2 cellular contexts compared by ENCODE assay signal in genomic region chr11:86016451-86016850, GRCh38.
TF ChIP-seq lines count a peak whose summit lies in the region.

No MANE protein-coding gene starts in this region.

TF ChIP-seq in GM23338, 12 proteins besides CTCF, POLR2A, EP300 and RAD21:
- no peak for TF ChIP-seq POLR2AphosphoS5 (IDR thresholded peaks at IDR 0.05; ENCODE audit: low read depth)
- no peak for TF ChIP-seq ZNF114 (CRISPR knock-in tag; IDR thresholded peaks at IDR 0.05)
- TF ChIP-seq EZH2 (IDR thresholded peaks at IDR 0.05; ENCODE audit: low read depth, unreplicated experiment): no peak
- no peak for TF ChIP-seq JUNB (IDR thresholded peaks at IDR 0.05; ENCODE audit: unreplicated experiment)
- TF ChIP-seq CREB1 (CRISPR knock-in tag; IDR thresholded peaks at IDR 0.05; ENCODE audit: low read depth): no peak
- TF ChIP-seq, protein P1, sequence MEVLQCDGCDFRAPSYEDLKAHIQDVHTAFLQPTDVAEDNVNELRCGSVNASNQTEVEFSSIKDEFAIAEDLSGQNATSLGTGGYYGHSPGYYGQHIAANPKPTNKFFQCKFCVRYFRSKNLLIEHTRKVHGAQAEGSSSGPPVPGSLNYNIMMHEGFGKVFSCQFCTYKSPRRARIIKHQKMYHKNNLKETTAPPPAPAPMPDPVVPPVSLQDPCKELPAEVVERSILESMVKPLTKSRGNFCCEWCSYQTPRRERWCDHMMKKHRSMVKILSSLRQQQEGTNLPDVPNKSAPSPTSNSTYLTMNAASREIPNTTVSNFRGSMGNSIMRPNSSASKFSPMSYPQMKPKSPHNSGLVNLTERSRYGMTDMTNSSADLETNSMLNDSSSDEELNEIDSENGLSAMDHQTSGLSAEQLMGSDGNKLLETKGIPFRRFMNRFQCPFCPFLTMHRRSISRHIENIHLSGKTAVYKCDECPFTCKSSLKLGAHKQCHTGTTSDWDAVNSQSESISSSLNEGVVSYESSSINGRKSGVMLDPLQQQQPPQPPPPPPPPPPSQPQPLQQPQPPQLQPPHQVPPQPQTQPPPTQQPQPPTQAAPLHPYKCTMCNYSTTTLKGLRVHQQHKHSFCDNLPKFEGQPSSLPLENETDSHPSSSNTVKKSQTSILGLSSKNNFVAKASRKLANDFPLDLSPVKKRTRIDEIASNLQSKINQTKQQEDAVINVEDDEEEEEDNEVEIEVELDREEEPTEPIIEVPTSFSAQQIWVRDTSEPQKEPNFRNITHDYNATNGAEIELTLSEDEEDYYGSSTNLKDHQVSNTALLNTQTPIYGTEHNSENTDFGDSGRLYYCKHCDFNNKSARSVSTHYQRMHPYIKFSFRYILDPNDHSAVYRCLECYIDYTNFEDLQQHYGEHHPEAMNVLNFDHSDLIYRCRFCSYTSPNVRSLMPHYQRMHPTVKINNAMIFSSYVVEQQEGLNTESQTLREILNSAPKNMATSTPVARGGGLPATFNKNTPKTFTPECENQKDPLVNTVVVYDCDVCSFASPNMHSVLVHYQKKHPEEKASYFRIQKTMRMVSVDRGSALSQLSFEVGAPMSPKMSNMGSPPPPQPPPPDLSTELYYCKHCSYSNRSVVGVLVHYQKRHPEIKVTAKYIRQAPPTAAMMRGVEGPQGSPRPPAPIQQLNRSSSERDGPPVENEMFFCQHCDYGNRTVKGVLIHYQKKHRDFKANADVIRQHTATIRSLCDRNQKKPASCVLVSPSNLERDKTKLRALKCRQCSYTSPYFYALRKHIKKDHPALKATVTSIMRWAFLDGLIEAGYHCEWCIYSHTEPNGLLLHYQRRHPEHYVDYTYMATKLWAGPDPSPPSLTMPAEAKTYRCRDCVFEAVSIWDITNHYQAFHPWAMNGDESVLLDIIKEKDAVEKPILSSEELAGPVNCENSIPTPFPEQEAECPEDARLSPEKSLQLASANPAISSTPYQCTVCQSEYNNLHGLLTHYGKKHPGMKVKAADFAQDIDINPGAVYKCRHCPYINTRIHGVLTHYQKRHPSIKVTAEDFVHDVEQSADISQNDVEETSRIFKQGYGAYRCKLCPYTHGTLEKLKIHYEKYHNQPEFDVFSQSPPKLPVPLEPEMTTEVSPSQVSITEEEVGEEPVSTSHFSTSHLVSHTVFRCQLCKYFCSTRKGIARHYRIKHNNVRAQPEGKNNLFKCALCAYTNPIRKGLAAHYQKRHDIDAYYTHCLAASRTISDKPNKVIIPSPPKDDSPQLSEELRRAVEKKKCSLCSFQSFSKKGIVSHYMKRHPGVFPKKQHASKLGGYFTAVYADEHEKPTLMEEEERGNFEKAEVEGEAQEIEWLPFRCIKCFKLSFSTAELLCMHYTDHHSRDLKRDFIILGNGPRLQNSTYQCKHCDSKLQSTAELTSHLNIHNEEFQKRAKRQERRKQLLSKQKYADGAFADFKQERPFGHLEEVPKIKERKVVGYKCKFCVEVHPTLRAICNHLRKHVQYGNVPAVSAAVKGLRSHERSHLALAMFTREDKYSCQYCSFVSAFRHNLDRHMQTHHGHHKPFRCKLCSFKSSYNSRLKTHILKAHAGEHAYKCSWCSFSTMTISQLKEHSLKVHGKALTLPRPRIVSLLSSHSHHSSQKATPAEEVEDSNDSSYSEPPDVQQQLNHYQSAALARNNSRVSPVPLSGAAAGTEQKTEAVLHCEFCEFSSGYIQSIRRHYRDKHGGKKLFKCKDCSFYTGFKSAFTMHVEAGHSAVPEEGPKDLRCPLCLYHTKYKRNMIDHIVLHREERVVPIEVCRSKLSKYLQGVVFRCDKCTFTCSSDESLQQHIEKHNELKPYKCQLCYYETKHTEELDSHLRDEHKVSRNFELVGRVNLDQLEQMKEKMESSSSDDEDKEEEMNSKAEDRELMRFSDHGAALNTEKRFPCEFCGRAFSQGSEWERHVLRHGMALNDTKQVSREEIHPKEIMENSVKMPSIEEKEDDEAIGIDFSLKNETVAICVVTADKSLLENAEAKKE (CRISPR knock-in tag; IDR thresholded peaks at IDR 0.05): no peak
- TF ChIP-seq ZNF331 (CRISPR knock-in tag; IDR thresholded peaks at IDR 0.05; ENCODE audit: low read depth): no peak
- no peak for TF ChIP-seq ETS1 (IDR thresholded peaks at IDR 0.05)
- no peak for TF ChIP-seq NANOG (IDR thresholded peaks at IDR 0.05; ENCODE audit: borderline replicate concordance)
- TF ChIP-seq, protein P2, sequence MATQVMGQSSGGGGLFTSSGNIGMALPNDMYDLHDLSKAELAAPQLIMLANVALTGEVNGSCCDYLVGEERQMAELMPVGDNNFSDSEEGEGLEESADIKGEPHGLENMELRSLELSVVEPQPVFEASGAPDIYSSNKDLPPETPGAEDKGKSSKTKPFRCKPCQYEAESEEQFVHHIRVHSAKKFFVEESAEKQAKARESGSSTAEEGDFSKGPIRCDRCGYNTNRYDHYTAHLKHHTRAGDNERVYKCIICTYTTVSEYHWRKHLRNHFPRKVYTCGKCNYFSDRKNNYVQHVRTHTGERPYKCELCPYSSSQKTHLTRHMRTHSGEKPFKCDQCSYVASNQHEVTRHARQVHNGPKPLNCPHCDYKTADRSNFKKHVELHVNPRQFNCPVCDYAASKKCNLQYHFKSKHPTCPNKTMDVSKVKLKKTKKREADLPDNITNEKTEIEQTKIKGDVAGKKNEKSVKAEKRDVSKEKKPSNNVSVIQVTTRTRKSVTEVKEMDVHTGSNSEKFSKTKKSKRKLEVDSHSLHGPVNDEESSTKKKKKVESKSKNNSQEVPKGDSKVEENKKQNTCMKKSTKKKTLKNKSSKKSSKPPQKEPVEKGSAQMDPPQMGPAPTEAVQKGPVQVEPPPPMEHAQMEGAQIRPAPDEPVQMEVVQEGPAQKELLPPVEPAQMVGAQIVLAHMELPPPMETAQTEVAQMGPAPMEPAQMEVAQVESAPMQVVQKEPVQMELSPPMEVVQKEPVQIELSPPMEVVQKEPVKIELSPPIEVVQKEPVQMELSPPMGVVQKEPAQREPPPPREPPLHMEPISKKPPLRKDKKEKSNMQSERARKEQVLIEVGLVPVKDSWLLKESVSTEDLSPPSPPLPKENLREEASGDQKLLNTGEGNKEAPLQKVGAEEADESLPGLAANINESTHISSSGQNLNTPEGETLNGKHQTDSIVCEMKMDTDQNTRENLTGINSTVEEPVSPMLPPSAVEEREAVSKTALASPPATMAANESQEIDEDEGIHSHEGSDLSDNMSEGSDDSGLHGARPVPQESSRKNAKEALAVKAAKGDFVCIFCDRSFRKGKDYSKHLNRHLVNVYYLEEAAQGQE (IDR thresholded peaks at IDR 0.05; ENCODE audit: unreplicated experiment): no peak
- TF ChIP-seq STAT1 (IDR thresholded peaks at IDR 0.05; ENCODE audit: unreplicated experiment): no peak
- TF ChIP-seq EZH2phosphoT487 (IDR thresholded peaks at IDR 0.05; ENCODE audit: unreplicated experiment): no peak

TF ChIP-seq in GM12878, 131 proteins besides CTCF, POLR2A, EP300 and RAD21:
- TF ChIP-seq NR2C2 (IDR thresholded peaks at IDR 0.05; ENCODE audit: borderline replicate concordance, control insufficient read depth, insufficient read length, low read depth): no peak
- no peak for TF ChIP-seq JUNB (IDR thresholded peaks at IDR 0.05)
- TF ChIP-seq RUNX3 (IDR thresholded peaks at IDR 0.05; ENCODE audit: low read length): no peak
- TF ChIP-seq TAF1 (IDR thresholded peaks at IDR 0.05; ENCODE audit: borderline replicate concordance, low read depth, low read length): no peak
- TF ChIP-seq EGR1 (IDR thresholded peaks at IDR 0.05; ENCODE audit: borderline replicate concordance in 1 of 2, low read depth in 2 of 2, low read length in 2 of 2): no peak
- TF ChIP-seq NFIC (IDR thresholded peaks at IDR 0.05; ENCODE audit: low read depth, low read length): no peak
- TF ChIP-seq RCOR1 (conservative IDR thresholded peaks at IDR 0.05; ENCODE audit: low read depth, low read length): no peak
- TF ChIP-seq TCF3 (IDR thresholded peaks at IDR 0.05; ENCODE audit: borderline replicate concordance, insufficient read depth, low read depth, low read length): no peak
- no peak for TF ChIP-seq NFXL1 (IDR thresholded peaks at IDR 0.05; ENCODE audit: borderline replicate concordance)
- no peak for TF ChIP-seq ZNF622 (IDR thresholded peaks at IDR 0.05)
- no peak for TF ChIP-seq CBFB (IDR thresholded peaks at IDR 0.05; ENCODE audit: low read depth)
- TF ChIP-seq HDAC2 (IDR thresholded peaks at IDR 0.05): no peak
- TF ChIP-seq, protein P3, sequence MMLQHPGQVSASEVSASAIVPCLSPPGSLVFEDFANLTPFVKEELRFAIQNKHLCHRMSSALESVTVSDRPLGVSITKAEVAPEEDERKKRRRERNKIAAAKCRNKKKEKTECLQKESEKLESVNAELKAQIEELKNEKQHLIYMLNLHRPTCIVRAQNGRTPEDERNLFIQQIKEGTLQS (IDR thresholded peaks at IDR 0.05; ENCODE audit: borderline replicate concordance, extremely low read depth, low read depth, low read length): no peak
- TF ChIP-seq STAT3 (IDR thresholded peaks at IDR 0.05; ENCODE audit: low read depth, low read length): no peak
- no peak for TF ChIP-seq RFX5 (IDR thresholded peaks at IDR 0.05; ENCODE audit: low read depth, low read length)
- no peak for TF ChIP-seq DPF2 (IDR thresholded peaks at IDR 0.05)
- no peak for TF ChIP-seq SUPT20H (IDR thresholded peaks at IDR 0.05; ENCODE audit: borderline replicate concordance, control insufficient read depth, low read depth, low read length)
- TF ChIP-seq, protein P4, sequence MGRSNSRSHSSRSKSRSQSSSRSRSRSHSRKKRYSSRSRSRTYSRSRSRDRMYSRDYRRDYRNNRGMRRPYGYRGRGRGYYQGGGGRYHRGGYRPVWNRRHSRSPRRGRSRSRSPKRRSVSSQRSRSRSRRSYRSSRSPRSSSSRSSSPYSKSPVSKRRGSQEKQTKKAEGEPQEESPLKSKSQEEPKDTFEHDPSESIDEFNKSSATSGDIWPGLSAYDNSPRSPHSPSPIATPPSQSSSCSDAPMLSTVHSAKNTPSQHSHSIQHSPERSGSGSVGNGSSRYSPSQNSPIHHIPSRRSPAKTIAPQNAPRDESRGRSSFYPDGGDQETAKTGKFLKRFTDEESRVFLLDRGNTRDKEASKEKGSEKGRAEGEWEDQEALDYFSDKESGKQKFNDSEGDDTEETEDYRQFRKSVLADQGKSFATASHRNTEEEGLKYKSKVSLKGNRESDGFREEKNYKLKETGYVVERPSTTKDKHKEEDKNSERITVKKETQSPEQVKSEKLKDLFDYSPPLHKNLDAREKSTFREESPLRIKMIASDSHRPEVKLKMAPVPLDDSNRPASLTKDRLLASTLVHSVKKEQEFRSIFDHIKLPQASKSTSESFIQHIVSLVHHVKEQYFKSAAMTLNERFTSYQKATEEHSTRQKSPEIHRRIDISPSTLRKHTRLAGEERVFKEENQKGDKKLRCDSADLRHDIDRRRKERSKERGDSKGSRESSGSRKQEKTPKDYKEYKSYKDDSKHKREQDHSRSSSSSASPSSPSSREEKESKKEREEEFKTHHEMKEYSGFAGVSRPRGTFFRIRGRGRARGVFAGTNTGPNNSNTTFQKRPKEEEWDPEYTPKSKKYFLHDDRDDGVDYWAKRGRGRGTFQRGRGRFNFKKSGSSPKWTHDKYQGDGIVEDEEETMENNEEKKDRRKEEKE (IDR thresholded peaks at IDR 0.05): no peak
- no peak for TF ChIP-seq CREB1 (IDR thresholded peaks at IDR 0.05; ENCODE audit: low read depth)
- no peak for TF ChIP-seq FOXM1 (IDR thresholded peaks at IDR 0.05; ENCODE audit: low read depth, low read length)
TF ChIP-seq in GM12878: peak in this region for 0.
